6 cellular contexts compared by ENCODE assay signal in the genomic region with DNA sequence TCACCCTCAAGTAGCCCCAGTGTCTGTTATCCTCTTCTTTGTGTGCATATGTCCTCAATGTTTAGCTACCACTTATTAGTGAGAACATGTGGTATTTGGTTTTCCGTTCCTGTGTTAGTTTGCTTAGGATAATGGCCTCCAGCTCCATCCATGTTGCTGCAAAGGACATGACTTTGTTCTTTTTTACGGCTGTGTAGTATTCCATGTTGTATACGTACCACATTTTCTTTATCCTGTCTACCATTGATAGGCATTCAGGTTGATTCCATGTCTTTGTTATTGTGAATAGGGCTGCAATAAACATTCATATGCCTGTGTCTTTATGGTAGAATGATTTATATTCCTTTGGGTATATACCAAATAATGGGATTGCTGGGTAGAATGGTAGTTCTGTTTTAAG.
DNase-seq lines count a peak whose midpoint lies in the region; ATAC-seq, FAIRE-seq and TF ChIP-seq lines count a peak whose summit lies in the region.
"Not testable (repeated sequence)": the region's sequence is repeated elsewhere in the genome, so short reads cannot be mapped to it uniquely, and the experiment has no call there.

No MANE protein-coding gene starts in this region.

- H2AFZ ChIP-seq in K562 (ENCODE audit: low read depth, low read length); keratinocyte (ENCODE audit: control insufficient read depth, low read length): not testable (repeated sequence)

- H3K36me3 ChIP-seq in HEK293 (ENCODE audit: control insufficient read depth in 2 of 2, insufficient read depth in 1 of 2, low read length in 2 of 2); K562 (ENCODE audit: control insufficient read depth, insufficient read depth, low read length); keratinocyte (ENCODE audit: control insufficient read depth in 2 of 2, extremely low read depth in 1 of 2, insufficient read depth in 2 of 2, low read length in 2 of 2): not testable (repeated sequence)

- not testable (repeated sequence) for H3K9ac ChIP-seq in K562 (ENCODE audit: insufficient read depth in 1 of 2, low read depth in 2 of 2, low read length in 2 of 2); keratinocyte (ENCODE audit: control insufficient read depth, extremely low read depth, insufficient read depth, low read length)

- not testable (repeated sequence) for FAIRE-seq in A549 (lab: Jason Lieb, UNC); K562 (lab: Jason Lieb, UNC)
- FAIRE-seq in keratinocyte (lab: Jason Lieb, UNC) = peak; percentile 43

- TF ChIP-seq CTCF in A549 (IDR thresholded peaks at IDR 0.05); HEK293 (tag by site-specific recombination; IDR thresholded peaks at IDR 0.05); VCaP (conservative IDR thresholded peaks at IDR 0.05); K562 (IDR thresholded peaks at IDR 0.05 in 2 of 3, conservative IDR thresholded peaks at IDR 0.05 in 1 of 3; ENCODE audit: insufficient read depth in 2 of 3, low read depth in 1 of 3, low read length in 3 of 3); keratinocyte (optimal IDR thresholded peaks at IDR 0.05 in 1 of 3, IDR thresholded peaks at IDR 0.05 in 1 of 3, conservative IDR thresholded peaks at IDR 0.05 in 1 of 3; ENCODE audit: extremely low read depth in 1 of 3, insufficient read depth in 2 of 3, low read length in 3 of 3): not testable (repeated sequence)

- DNase-seq in A549 (ENCODE audit: low read depth in 1 of 2, low spot score in 1 of 2); K562 (ENCODE audit: extremely low read depth in 1 of 4, low spot score in 3 of 4); keratinocyte (ENCODE audit: low read depth, low spot score): not testable (repeated sequence)

- dilution Hi-C loops in keratinocyte (cut with MboI; ENCODE audit: extremely low pct_ligation_motif_present, low sequenced_read_pairs) = not testable (repeated sequence)

- H3K4me1 ChIP-seq in A549 = peaks cover 32% of the 10 kb centered on the region
- not testable (repeated sequence) for H3K4me1 ChIP-seq in HEK293 (ENCODE audit: control insufficient read depth, insufficient read depth, low read length); K562 (replicated peaks in 1 of 2; ENCODE audit: control insufficient read depth in 2 of 2, insufficient read depth in 2 of 2, low read length in 2 of 2)
- H3K4me1 ChIP-seq in keratinocyte (ENCODE audit: control insufficient read depth, extremely low read depth, insufficient read depth, low read length) = peaks cover 25% of the 10 kb centered on the region

- H3K9me1 ChIP-seq in K562 (ENCODE audit: control insufficient read depth, insufficient read depth, low read length); keratinocyte (ENCODE audit: control insufficient read depth, extremely low read depth, insufficient read depth, low read length): not testable (repeated sequence)

- ATAC-seq in A549, SK-N-SH treated with all-trans-retinoic acid at 6 μM for 48 hours, K562: not testable (repeated sequence)

- in situ Hi-C loops in K562 (cut with MboI) = loop anchor here (10.0 kb wide), 1 partner anchor 771 kb away; no protein-coding TSS in a partner anchor

- not testable (repeated sequence) for H3K27me3 ChIP-seq in K562 (ENCODE audit: control insufficient read depth in 2 of 2, insufficient read depth in 2 of 2, low read length in 2 of 2); keratinocyte (ENCODE audit: control insufficient read depth, extremely low read depth, insufficient read depth, low read length)

- intact Hi-C loops in K562 (cut with micrococcal nuclease) = loop anchor here (5.0 kb wide), 2 partner anchors 174 to 244 kb away; no protein-coding TSS in a partner anchor

- not testable (repeated sequence) for H3K4me3 ChIP-seq in A549; HEK293 (ENCODE audit: low read depth, low read length); K562; keratinocyte (ENCODE audit: control insufficient read depth in 2 of 3, extremely low read depth in 1 of 3, insufficient read depth in 2 of 3, low read depth in 1 of 3, low read length in 3 of 3)

- TF ChIP-seq POLR2A in A549 (IDR thresholded peaks at IDR 0.05; ENCODE audit: low read length); K562 (conservative IDR thresholded peaks at IDR 0.05): not testable (repeated sequence)

- H3K27ac ChIP-seq in A549; HEK293 (ENCODE audit: extremely low read depth, low read depth, low read length); K562 (ENCODE audit: extremely low read depth, low read depth, low read length); keratinocyte (ENCODE audit: control insufficient read depth, insufficient read depth, low read length): not testable (repeated sequence)
- H3K27ac ChIP-seq in VCaP = peak overlapping the region; percentile 97

- BruUV-seq in K562 (replicated peaks; lab: Mats Ljungman, UMichigan) = not testable (repeated sequence)

- CTCF ChIA-PET in A549 (lab: Yijun Ruan, JAX) = interaction anchor here (0.9 to 1.5 kb wide), 4 partner anchors 94 to 179 kb away, joined by 3 to 5 read pairs (median 3); no protein-coding TSS in a partner anchor
- CTCF ChIA-PET in HEK293 (lab: Yijun Ruan, JAX) = interaction anchor here (1.4 to 2.0 kb wide), 2 partner anchors 97 to 767 kb away, joined by 4 to 6 read pairs; no protein-coding TSS in a partner anchor
- CTCF ChIA-PET in K562 (lab: Yijun Ruan, JAX; ENCODE audit: low intra/inter-chr PET ratio) = not testable (repeated sequence)

- H3K4me2 ChIP-seq in A549; K562 (ENCODE audit: insufficient read depth, low read length); keratinocyte (ENCODE audit: control insufficient read depth, extremely low read depth, insufficient read depth, low read depth, low read length): not testable (repeated sequence)

- not testable (repeated sequence) for TF ChIP-seq EP300 in A549 (IDR thresholded peaks at IDR 0.05); K562 (IDR thresholded peaks at IDR 0.05; ENCODE audit: low read length)

- not testable (repeated sequence) for TF ChIP-seq RAD21 in A549 (conservative IDR thresholded peaks at IDR 0.05 in 1 of 2, IDR thresholded peaks at IDR 0.05 in 1 of 2); K562 (CRISPR knock-in tag; conservative IDR thresholded peaks at IDR 0.05 in 1 of 2, IDR thresholded peaks at IDR 0.05 in 1 of 2)

- H3K9me3 ChIP-seq in A549; HEK293 (ENCODE audit: control insufficient read depth, insufficient read depth, low read depth, low read length); K562 (replicated peaks; ENCODE audit: control insufficient read depth, insufficient read depth, low read depth, low read length); keratinocyte (ENCODE audit: control insufficient read depth, low read depth, low read length): not testable (repeated sequence)

- not testable (repeated sequence) for H4K20me1 ChIP-seq in K562 (replicated peaks; ENCODE audit: control insufficient read depth, insufficient read depth, low read length); keratinocyte (ENCODE audit: control insufficient read depth, extremely low read depth, insufficient read depth, low read length)

- POLR2A ChIA-PET in A549 (lab: Yijun Ruan, JAX); HEK293 (lab: Yijun Ruan, JAX); K562 (lab: Yijun Ruan, JAX): not testable (repeated sequence)

- not testable (repeated sequence) for H3K79me2 ChIP-seq in K562 (ENCODE audit: control insufficient read depth, insufficient read depth, low read length); keratinocyte (ENCODE audit: control insufficient read depth, insufficient read depth, low read length)

- WGBS in A549 (ENCODE audit: missing lambda C conversion rate) = 95% methylated on average over 3 of the region's 3 CpGs
- WGBS in K562 (ENCODE audit: insufficient coverage, low coverage, missing lambda C conversion rate) = 2% methylated on average over 3 of the region's 3 CpGs

TF ChIP-seq in A549, 52 proteins besides CTCF, POLR2A, EP300 and RAD21:
- peak; percentile 18; the same call in 1 of the 2 replicates for TF ChIP-seq KDM1A (IDR thresholded peaks at IDR 0.05; ENCODE audit: low read depth)
TF ChIP-seq in A549: peak in this region for 1; not testable (repeated sequence) for 51.

TF ChIP-seq in HEK293, 187 proteins besides CTCF, POLR2A, EP300 and RAD21:
- peak; percentile 68 for TF ChIP-seq ZNF146 (tag by site-specific recombination; IDR thresholded peaks at IDR 0.05)

TF ChIP-seq in SK-N-SH treated with all-trans-retinoic acid at 6 μM for 48 hours, 23 proteins besides CTCF, POLR2A, EP300 and RAD21:
- TF ChIP-seq ZNF8 (CRISPR knock-in tag; IDR thresholded peaks at IDR 0.05) = peak; percentile 68; the same call in 1 of the 2 replicates

TF ChIP-seq in K562, 482 proteins besides CTCF, POLR2A, EP300 and RAD21:
- TF ChIP-seq ZNF146 (CRISPR knock-in tag; IDR thresholded peaks at IDR 0.05; ENCODE audit: unreplicated experiment) = peak; percentile 69
